22 cellular contexts compared by ENCODE assay signal in the genomic region with DNA sequence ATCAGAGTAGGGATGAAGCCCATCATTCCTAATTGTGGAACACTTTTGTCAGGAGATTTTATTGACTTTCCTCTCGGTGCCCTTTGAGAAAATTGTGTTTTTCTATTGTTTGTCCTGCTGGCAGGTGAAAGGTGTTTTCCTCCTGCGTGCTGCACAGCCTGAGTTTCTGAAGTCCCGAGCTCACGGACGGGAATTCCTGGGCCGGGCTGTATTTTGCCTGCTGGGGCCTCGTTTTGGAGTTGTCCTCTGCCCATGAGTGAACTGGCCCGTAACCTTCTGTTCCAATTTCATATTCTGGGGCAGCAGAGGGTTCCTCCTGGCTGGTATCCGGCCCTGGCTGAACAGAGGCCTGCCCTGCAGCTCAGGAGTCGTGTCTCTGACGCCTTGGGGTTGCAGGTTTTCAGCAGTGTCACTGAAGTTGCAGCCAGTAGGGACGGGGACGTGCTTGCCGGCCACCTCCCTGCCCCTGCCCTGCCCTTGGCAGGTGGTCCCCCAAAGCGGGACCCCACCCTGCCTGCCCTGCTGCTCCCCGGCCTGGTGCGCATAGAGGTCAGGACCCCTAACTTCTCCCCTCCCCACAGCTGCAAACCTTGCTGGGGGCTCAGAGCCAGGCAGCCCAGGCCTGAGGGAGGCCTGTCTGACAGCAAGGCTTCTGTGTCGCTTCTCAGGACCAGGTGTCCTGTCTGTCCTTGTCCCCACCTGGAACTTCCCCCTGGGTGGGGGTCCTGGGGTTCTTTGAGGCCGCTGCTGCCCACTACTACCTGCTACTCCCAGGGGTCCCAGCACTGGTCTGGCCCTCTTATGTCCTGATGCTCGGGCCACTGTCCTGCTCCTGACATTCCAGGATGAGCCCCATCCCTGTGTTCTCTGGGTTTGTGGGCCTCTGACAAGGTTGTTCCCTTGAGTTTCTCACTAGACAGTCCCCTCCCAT. TPM values are rescaled to one million over a fixed set of nuclear protein-coding genes. Genes with fewer than 3 reads are reported as not detected.
DNase-seq lines count a peak whose midpoint lies in the region; ATAC-seq and TF ChIP-seq lines count a peak whose summit lies in the region.
"Had no signal": no experiment of that assay in that cellular context is flagged by ENCODE, and none has a peak within 500 bp of the region (broad histone marks: within the 10 kb centered on the region; RNA-seq: fewer than 3 reads in every experiment).

No MANE protein-coding gene starts in this region.

- H3K9ac ChIP-seq in SK-N-SH, result no peak overlapping the region
- H3K9ac ChIP-seq in muscle layer of colon (ENCODE audit: low read length), result no peak overlapping the region

- H3K9me3 ChIP-seq in SK-N-SH (no peaks in the 10 kb centered on the region), muscle layer of colon (ENCODE audit: low read length) (no peaks in the 10 kb centered on the region), upper lobe of right lung (no peaks in the 10 kb centered on the region)
- H3K9me3 ChIP-seq: ascending aorta, heart right ventricle had no signal

- H3K27ac ChIP-seq in SK-N-SH (ENCODE audit: low read depth in 2 of 2, low read length in 1 of 2), result peak overlapping the region in 1 of 2 experiments; percentile 95; a peak in 2 of 4 replicates
- H3K27ac ChIP-seq in muscle layer of colon (ENCODE audit: low read depth, low read length), result peak overlapping the region; percentile 36
- peak overlapping the region; percentile 24 for H3K27ac ChIP-seq in upper lobe of right lung
- H3K27ac ChIP-seq: ascending aorta, C4-2B had no signal

- no peaks in the 10 kb centered on the region for H3K27me3 ChIP-seq in SK-N-SH (ENCODE audit: insufficient read depth)
- H3K27me3 ChIP-seq in muscle layer of colon (ENCODE audit: control insufficient read depth in 1 of 2, insufficient read depth in 2 of 2, low read length in 2 of 2), result no peaks in the 10 kb centered on the region
- H3K27me3 ChIP-seq in upper lobe of right lung, result no peaks in the 10 kb centered on the region
- H3K27me3 ChIP-seq: ascending aorta, heart right ventricle had no signal

- no peak overlapping the region for H3K4me3 ChIP-seq in SK-N-SH (ENCODE audit: low read depth in 2 of 2, low read length in 1 of 2)
- H3K4me3 ChIP-seq in muscle layer of colon (ENCODE audit: low read depth in 1 of 2, low read length in 2 of 2), result no peak overlapping the region
- H3K4me3 ChIP-seq in upper lobe of right lung, result no peak overlapping the region
- H3K4me3 ChIP-seq: ascending aorta, heart right ventricle had no signal

- no peak for DNase-seq in SK-N-SH
- peak; percentile 23 for DNase-seq in Right ventricle myocardium superior
- DNase-seq in upper lobe of right lung, result no peak
- DNase-seq in NCI-H2227 (lab: John Stamatoyannopoulos, UW; ENCODE audit: unreplicated experiment), result no peak
- no peak for DNase-seq in RKO (ENCODE audit: low spot score)
- no peak for DNase-seq in DMS 273 treated with DMSO at 0.1 percent for 48 hours (lab: John Stamatoyannopoulos, UW)
- DNase-seq: activated CD8-positive, alpha-beta T cell treated with anti-CD3 and anti-CD28 coated beads, Interleukin-2, amount 10 ng/mL, durations not matched to agents 7 days and 5 days; activated T-cell treated with anti-CD3 and anti-CD28 coated beads, Interleukin-2, amount 50 U/mL, for 4 hours; H9; immature natural killer cell; NCI-H2081 treated with DMSO at 0.1 percent for 48 hours; NCI-H510A treated with DMSO at 0.1 percent for 48 hours; SIG-M5; small intestine; stimulated activated CD4-positive, alpha-beta T cell treated with anti-CD3 and anti-CD28 coated beads, Interleukin-4, amount 100 ng/mL, for 1 hour had no signal

- ATAC-seq in SK-N-SH treated with all-trans-retinoic acid at 6 μM for 48 hours (no peak), Right ventricle myocardium superior (ENCODE audit: poor library complexity) (no peak), upper lobe of right lung (no peak)
- ATAC-seq: activated CD8-positive, alpha-beta T cell treated with anti-CD3 and anti-CD28 coated beads, Interleukin-2, amount 10 ng/mL, durations not matched to agents 7 days and 5 days; activated T-cell treated with anti-CD3 and anti-CD28 coated beads, Interleukin-2, amount 50 U/mL, for 4 hours; naive thymus-derived CD8-positive, alpha-beta T cell; WTC11 had no signal

- TF ChIP-seq RAD21 in SK-N-SH (IDR thresholded peaks at IDR 0.05; ENCODE audit: low read length), result no peak

- H3K4me1 ChIP-seq in SK-N-SH (ENCODE audit: control insufficient read depth in 1 of 2, insufficient read depth in 2 of 2, low read depth in 1 of 2, low read length in 1 of 2) (peaks cover 0 to 82% of the 10 kb centered on the region in 2 experiments; a peak in 3 of 4 replicates), muscle layer of colon (ENCODE audit: insufficient read depth, low read length) (peaks cover 65% of the 10 kb centered on the region), upper lobe of right lung (no peaks in the 10 kb centered on the region)
- H3K4me1 ChIP-seq: ascending aorta had no signal

- no peaks in the 10 kb centered on the region for H3F3A ChIP-seq in SK-N-SH (replicated peaks; ENCODE audit: insufficient read depth)

- POLR2A ChIA-PET in SK-N-SH (lab: Yijun Ruan, JAX), result interaction anchor here (1.1 kb wide), 1 partner anchor 10 kb away, joined by 6 read pairs; no protein-coding TSS in a partner anchor

- intact Hi-C loops in Right ventricle myocardium superior (cut with DNase I), result no loop called here
- intact Hi-C loops in upper lobe of right lung (cut with DNase I), result no loop called here

- H2AFZ ChIP-seq in SK-N-SH (ENCODE audit: low read depth), result no peak overlapping the region

- 87% methylated on average over 11 of the region's 20 CpGs for WGBS in SK-N-SH (ENCODE audit: low lambda C conversion rate)

- no peaks in the 10 kb centered on the region for H3K79me2 ChIP-seq in SK-N-SH (ENCODE audit: insufficient read depth)

- H3K36me3 ChIP-seq in SK-N-SH (replicated peaks in 1 of 2; ENCODE audit: control insufficient read depth in 1 of 2, insufficient read depth in 2 of 2, low read length in 1 of 2) (no peaks in the 10 kb centered on the region), muscle layer of colon (ENCODE audit: insufficient read depth, low read length) (no peaks in the 10 kb centered on the region), upper lobe of right lung (no peaks in the 10 kb centered on the region)
- H3K36me3 ChIP-seq: ascending aorta, heart right ventricle had no signal

- CTCF ChIA-PET in SK-N-SH (lab: Yijun Ruan, JAX), result interaction anchor here (1.2 to 5.4 kb wide), 6 partner anchors 37 to 151 kb away, joined by 4 to 40 read pairs (median 14); no protein-coding TSS in a partner anchor

- TF ChIP-seq CTCF in SK-N-SH (IDR thresholded peaks at IDR 0.05), result no peak
- no peak for TF ChIP-seq CTCF in upper lobe of right lung (IDR thresholded peaks at IDR 0.05)

- TF ChIP-seq EP300 in SK-N-SH (IDR thresholded peaks at IDR 0.05; ENCODE audit: borderline replicate concordance in 1 of 2, low read depth in 1 of 2, low read length in 1 of 2), result no peak

- H3K4me2 ChIP-seq in SK-N-SH, result no peak overlapping the region

- no peaks in the 10 kb centered on the region for H3K9me2 ChIP-seq in SK-N-SH

- no peaks in the 10 kb centered on the region for H4K20me1 ChIP-seq in SK-N-SH (ENCODE audit: insufficient read depth)

TF ChIP-seq in SK-N-SH treated with all-trans-retinoic acid at 6 μM for 48 hours, 23 proteins besides CTCF, POLR2A, EP300 and RAD21 (continues in another document):
- TF ChIP-seq, protein P1, sequence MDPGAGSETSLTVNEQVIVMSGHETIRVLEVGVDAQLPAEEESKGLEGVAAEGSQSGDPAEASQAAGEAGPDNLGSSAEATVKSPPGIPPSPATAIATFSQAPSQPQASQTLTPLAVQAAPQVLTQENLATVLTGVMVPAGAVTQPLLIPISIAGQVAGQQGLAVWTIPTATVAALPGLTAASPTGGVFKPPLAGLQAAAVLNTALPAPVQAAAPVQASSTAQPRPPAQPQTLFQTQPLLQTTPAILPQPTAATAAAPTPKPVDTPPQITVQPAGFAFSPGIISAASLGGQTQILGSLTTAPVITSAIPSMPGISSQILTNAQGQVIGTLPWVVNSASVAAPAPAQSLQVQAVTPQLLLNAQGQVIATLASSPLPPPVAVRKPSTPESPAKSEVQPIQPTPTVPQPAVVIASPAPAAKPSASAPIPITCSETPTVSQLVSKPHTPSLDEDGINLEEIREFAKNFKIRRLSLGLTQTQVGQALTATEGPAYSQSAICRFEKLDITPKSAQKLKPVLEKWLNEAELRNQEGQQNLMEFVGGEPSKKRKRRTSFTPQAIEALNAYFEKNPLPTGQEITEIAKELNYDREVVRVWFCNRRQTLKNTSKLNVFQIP (CRISPR knock-in tag; IDR thresholded peaks at IDR 0.05; ENCODE audit: borderline replicate concordance, low read depth), result no peak

TF ChIP-seq in SK-N-SH, 30 proteins besides CTCF, POLR2A, EP300 and RAD21 (continues in another document):
- no peak for TF ChIP-seq GABPA (IDR thresholded peaks at IDR 0.05; ENCODE audit: low read depth)
- TF ChIP-seq USF2 (IDR thresholded peaks at IDR 0.05; ENCODE audit: borderline replicate concordance, low read depth, low read length), result no peak
- no peak for TF ChIP-seq TCF12 (IDR thresholded peaks at IDR 0.05)
- no peak for TF ChIP-seq GATA2 (CRISPR knock-in tag; IDR thresholded peaks at IDR 0.05)
- no peak for TF ChIP-seq FOXJ3 (CRISPR knock-in tag; IDR thresholded peaks at IDR 0.05)
- TF ChIP-seq YY1 (IDR thresholded peaks at IDR 0.05; ENCODE audit: low read depth), result no peak
- TF ChIP-seq MXI1 (IDR thresholded peaks at IDR 0.05; ENCODE audit: low read depth, low read length), result no peak
- TF ChIP-seq POLR2AphosphoS5 (IDR thresholded peaks at IDR 0.05; ENCODE audit: low read depth, low read length), result no peak

RNA-seq across cellular contexts. Expression of gene SLX9, which starts 49.0 kb away (rescaled TPM):
- 27.1 and 42.9 TPM in 2 replicates for polyA plus RNA-seq in SK-N-SH (2012; rRNA removed)
- 26.2 and 31.9 TPM in 2 replicates for polyA plus RNA-seq in SK-N-SH (2012; cell fraction: cytosol; rRNA removed)
- 27.3 and 39.5 TPM in 2 replicates for polyA plus RNA-seq in SK-N-SH (2012; cell fraction: nucleus; rRNA removed)
- total RNA-seq in Right ventricle myocardium superior (77.4 TPM), upper lobe of right lung (22.8 TPM)
